Comparison of ENCODE assay signal across 8 cellular contexts in the genomic region with DNA sequence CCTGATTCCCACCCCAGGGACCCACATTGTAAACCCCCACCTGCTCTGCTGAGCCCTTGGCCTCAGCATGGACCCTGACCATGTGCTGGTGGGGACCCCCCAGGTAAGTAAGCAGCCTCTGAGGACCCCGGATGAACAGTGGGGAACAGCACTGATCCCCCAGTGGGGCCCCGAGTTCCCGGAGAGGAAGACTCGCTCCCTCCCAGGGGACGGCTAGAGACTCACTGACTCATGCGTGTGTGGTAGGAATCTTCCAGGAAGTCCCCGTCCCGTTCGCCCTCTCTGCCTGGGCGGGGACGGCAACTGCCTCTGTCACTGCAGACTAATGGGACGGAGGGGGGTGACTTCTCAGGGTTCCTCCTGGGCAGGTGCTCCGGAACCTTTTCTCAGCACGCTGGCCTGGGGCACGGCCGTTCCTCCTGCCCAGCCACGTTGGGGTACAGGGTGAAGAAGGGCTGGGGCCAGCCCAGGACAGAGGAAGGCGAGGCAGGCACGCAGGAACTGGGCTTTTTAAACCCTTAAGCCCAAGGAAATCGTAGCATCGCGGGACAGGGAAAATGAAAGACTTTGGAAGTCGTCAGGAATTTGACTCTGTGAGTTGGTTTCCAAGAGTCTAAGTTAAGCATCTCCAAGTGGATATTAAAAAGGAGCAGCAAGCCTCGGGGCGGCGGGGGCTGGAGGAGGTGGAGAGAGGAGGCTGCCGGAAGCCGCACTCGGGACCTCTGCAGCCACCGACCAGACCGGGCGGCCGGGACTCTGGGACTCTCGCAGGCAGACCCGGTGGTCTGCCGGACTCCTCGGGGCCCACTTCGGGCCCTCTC.
DNase-seq lines count a peak whose midpoint lies in the region; ATAC-seq and TF ChIP-seq lines count a peak whose summit lies in the region.

No MANE protein-coding gene starts in this region.

- TF ChIP-seq CTCF in AG09309 (IDR thresholded peaks at IDR 0.05; ENCODE audit: control insufficient read depth, insufficient read depth, low read depth, low read length, missing control alignments) (no peak), PC-9 (conservative IDR thresholded peaks at IDR 0.05) (no peak)

- peaks cover 25% of the 10 kb centered on the region for H3K4me1 ChIP-seq in PC-9 (replicated peaks; ENCODE audit: insufficient read depth)

- H3K4me2 ChIP-seq in PC-9 = peak overlapping the region; percentile 99

- peaks cover 45% of the 10 kb centered on the region for H3K79me2 ChIP-seq in PC-9 (ENCODE audit: low read depth)

- no peaks in the 10 kb centered on the region for H3K27me3 ChIP-seq in PC-9 (ENCODE audit: insufficient read depth, low read depth)

- no peaks in the 10 kb centered on the region for H3K36me3 ChIP-seq in PC-9 (ENCODE audit: low read depth)

- ATAC-seq in GM21390 (IDR thresholded peaks at IDR 0.05; ENCODE audit: unreplicated experiment) (peak; percentile 32), sciatic nerve (peak; percentile 72), HG03175 (IDR thresholded peaks at IDR 0.05; ENCODE audit: unreplicated experiment) (no peak)

- H3F3A ChIP-seq in PC-9 (ENCODE audit: insufficient read depth, low read depth) = peaks cover 48% of the 10 kb centered on the region

- intact Hi-C loops in PC-9 (cut with micrococcal nuclease; ENCODE audit: unreplicated experiment) (loop anchor here (5.0 kb wide), 1 partner anchor 232 kb away; no protein-coding TSS in a partner anchor), cardiac septum (cut with DNase I) (no loop called here), sciatic nerve (cut with DNase I) (no loop called here)

- H3K27ac ChIP-seq in PC-9 = peak overlapping the region; percentile 95

- POLR2A ChIA-PET in PC-9 (lab: Charles Lee; ENCODE audit: unreplicated experiment) = interaction anchor here (0.6 kb wide), 1 partner anchor 857 kb away, joined by 4 read pairs; no protein-coding TSS in a partner anchor

- H3K9me3 ChIP-seq in PC-9 (ENCODE audit: insufficient read depth, low read depth) = no peaks in the 10 kb centered on the region

- peaks cover 5% of the 10 kb centered on the region for H4K20me1 ChIP-seq in PC-9 (ENCODE audit: insufficient read depth)

- H2AFZ ChIP-seq in PC-9 = no peak overlapping the region

- TSS peak; percentile 56 for BruUV-seq in PC-9 (replicated peaks; lab: Mats Ljungman, UMichigan)

- no peak for DNase-seq in AG09309 (ENCODE audit: low read depth)
- DNase-seq in PC-9 = peak; percentile 83 to 88
- DNase-seq in activated naive CD4-positive, alpha-beta T cell treated with anti-CD3 and anti-CD28 coated beads, Interleukin-2, amount 50 U/mL, for 16 hours = peak; percentile 63
- peak; percentile 93 for DNase-seq in cardiac septum (ENCODE audit: low spot score)
- DNase-seq in sciatic nerve (ENCODE audit: low spot score) = peak; percentile 91
- no peak for DNase-seq in DMS79 treated with DMSO at 0.1 percent for 48 hours (lab: John Stamatoyannopoulos, UW)

- CTCF ChIA-PET in PC-9 (lab: Charles Lee) = no interaction called here

- no peaks in the 10 kb centered on the region for H3K9me2 ChIP-seq in PC-9 (ENCODE audit: insufficient read depth)

- H3K4me3 ChIP-seq in AG09309 (ENCODE audit: control insufficient read depth, low read depth, low read length) (peak overlapping the region; percentile 94), PC-9 (peak overlapping the region; percentile 82)

Comparison
In these comparisons a context has a peak if more than half of its experiments do, and no peak if none do; other contexts are left out.
1. DNase-seq: peak in PC-9 (2 of 2), activated naive CD4-positive, alpha-beta T cell treated with anti-CD3 and anti-CD28 coated beads, Interleukin-2, amount 50 U/mL, for 16 hours (single experiment), cardiac septum (single experiment) and sciatic nerve (single experiment); none in AG09309 (single experiment) and DMS79 treated with DMSO at 0.1 percent for 48 hours (single experiment).